ENCODE assay signal across 8 cellular contexts in the genomic region with DNA sequence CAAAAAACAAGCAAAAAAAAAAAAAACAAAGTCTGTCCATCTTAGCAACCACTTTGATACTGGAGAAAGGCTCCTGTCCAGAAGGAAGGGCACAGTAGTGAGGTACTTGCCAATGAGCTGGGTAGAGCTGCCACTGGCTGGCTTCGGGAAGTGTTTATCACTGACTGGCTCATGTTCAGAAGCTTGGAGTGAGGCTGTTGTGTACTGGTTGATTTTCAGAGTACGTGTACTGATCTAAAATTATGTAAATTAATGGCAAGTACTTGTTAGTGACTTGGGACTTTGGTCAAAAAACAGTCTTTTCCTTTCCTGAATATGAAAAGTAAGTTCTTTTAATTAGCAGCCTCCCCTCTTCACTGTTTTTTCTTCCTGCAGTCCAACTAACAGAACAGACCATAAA. TPM values are rescaled to one million over a fixed set of nuclear protein-coding genes. Genes with fewer than 3 reads are reported as not detected.
DNase-seq lines count a peak whose midpoint lies in the region; ATAC-seq and TF ChIP-seq lines count a peak whose summit lies in the region.

No MANE protein-coding gene starts in this region.

- peak overlapping the region; percentile 95 to 98 for H3K4me3 Mint-ChIP-seq in activated T-cell treated with anti-CD3 and anti-CD28 coated beads, Interleukin-2, amount 50 U/mL, for 72 hours

- H3K9me3 ChIP-seq in adrenal gland (replicated peaks in 1 of 3) (no peaks in the 10 kb centered on the region), tibial nerve (no peaks in the 10 kb centered on the region), BE2C (no peaks in the 10 kb centered on the region)

- H3K9me3 Mint-ChIP-seq in activated T-cell treated with anti-CD3 and anti-CD28 coated beads, Interleukin-2, amount 50 U/mL, for 72 hours, result no peaks in the 10 kb centered on the region

- no peak overlapping the region for H2AK5ac ChIP-seq in mesendoderm (ENCODE audit: low read length)

- peaks cover 10 to 20% of the 10 kb centered on the region in 2 donors for H3K36me3 Mint-ChIP-seq in activated T-cell treated with anti-CD3 and anti-CD28 coated beads, Interleukin-2, amount 50 U/mL, for 72 hours (ENCODE audit: insufficient read depth in 2 of 2)

- H3K36me3 ChIP-seq in adrenal gland (replicated peaks in 1 of 2), result peaks cover 0 to 5% of the 10 kb centered on the region in 2 donors
- no peaks in the 10 kb centered on the region for H3K36me3 ChIP-seq in mesendoderm (ENCODE audit: control insufficient read depth, insufficient read depth, low read length)
- peaks cover 0 to 29% (median 0%) of the 10 kb centered on the region in 3 donors for H3K36me3 ChIP-seq in tibial nerve
- H3K36me3 ChIP-seq in BE2C, result no peaks in the 10 kb centered on the region

- no peak for TF ChIP-seq POLR2A in adrenal gland (IDR thresholded peaks at IDR 0.05)
- no peak for TF ChIP-seq POLR2A in tibial nerve (IDR thresholded peaks at IDR 0.05)

- peaks cover 7% of the 10 kb centered on the region for H3K79me1 ChIP-seq in mesendoderm (ENCODE audit: low read length)

- H3K4me1 ChIP-seq in adrenal gland (replicated peaks in 1 of 2), result peaks cover 5 to 12% of the 10 kb centered on the region in 2 donors
- H3K4me1 ChIP-seq in mesendoderm (ENCODE audit: control insufficient read depth, low read depth, low read length), result peaks cover 4% of the 10 kb centered on the region
- peaks cover 0 to 24% (median 7%) of the 10 kb centered on the region in 4 donors for H3K4me1 ChIP-seq in tibial nerve
- no peaks in the 10 kb centered on the region for H3K4me1 ChIP-seq in BE2C

- no peak overlapping the region for H2BK5ac ChIP-seq in mesendoderm (ENCODE audit: low read length)

- no peak overlapping the region for H4K8ac ChIP-seq in mesendoderm (ENCODE audit: low read depth, low read length)

- no peak for TF ChIP-seq EP300 in tibial nerve (IDR thresholded peaks at IDR 0.05)

- H3K27ac ChIP-seq in adrenal gland, result peak overlapping the region in 2 of 5 donors; percentile 79 to 91
- no peak overlapping the region for H3K27ac ChIP-seq in mesendoderm (ENCODE audit: low read depth, low read length)
- peak overlapping the region in 3 of 4 donors; percentile 91 to 95 (median 93) for H3K27ac ChIP-seq in tibial nerve

- H3K27me3 ChIP-seq in adrenal gland, result no peaks in the 10 kb centered on the region
- H3K27me3 ChIP-seq in mesendoderm (ENCODE audit: insufficient read depth, low read length, poor library complexity), result no peaks in the 10 kb centered on the region
- no peaks in the 10 kb centered on the region for H3K27me3 ChIP-seq in tibial nerve
- no peaks in the 10 kb centered on the region for H3K27me3 ChIP-seq in BE2C

- no peak overlapping the region for H2BK120ac ChIP-seq in mesendoderm (ENCODE audit: low read depth, low read length)

- no peak overlapping the region for H3K4me2 ChIP-seq in mesendoderm (ENCODE audit: low read length)

- H3K27ac Mint-ChIP-seq in activated T-cell treated with anti-CD3 and anti-CD28 coated beads, Interleukin-2, amount 50 U/mL, for 72 hours, result peak overlapping the region; percentile 76

- intact Hi-C loops in adrenal gland (cut with DNase I), result no loop called here

- H3K4me3 ChIP-seq in adrenal gland (peak overlapping the region in 1 of 4 donors; percentile 82), mesendoderm (ENCODE audit: low read length) (no peak overlapping the region), tibial nerve (no peak overlapping the region), BE2C (ENCODE audit: low read depth, low read length) (no peak overlapping the region)

- no peak overlapping the region for H2BK15ac ChIP-seq in mesendoderm (replicated peaks; ENCODE audit: low read depth)

- no peak for ATAC-seq in activated T-cell treated with anti-CD3 and anti-CD28 coated beads, Interleukin-2, amount 50 U/mL, for 72 hours (replicated peaks in 1 of 2)
- no peak for ATAC-seq in GM21423 (IDR thresholded peaks at IDR 0.05; ENCODE audit: unreplicated experiment)

- H3K18ac ChIP-seq in mesendoderm (ENCODE audit: low read length), result no peak overlapping the region

- peaks cover 7% of the 10 kb centered on the region for H3K79me2 ChIP-seq in mesendoderm (ENCODE audit: control insufficient read depth, insufficient read depth, low read length)

- H3K4me1 Mint-ChIP-seq in activated T-cell treated with anti-CD3 and anti-CD28 coated beads, Interleukin-2, amount 50 U/mL, for 72 hours (ENCODE audit: low read depth), result peaks cover 28% of the 10 kb centered on the region

- TF ChIP-seq CTCF in adrenal gland (IDR thresholded peaks at IDR 0.05) (no peak), tibial nerve (IDR thresholded peaks at IDR 0.05) (no peak), BE2C (IDR thresholded peaks at IDR 0.05; ENCODE audit: low read depth, low read length) (no peak)

- no peak overlapping the region for H3K56ac ChIP-seq in mesendoderm (ENCODE audit: low read length)

- DNase-seq in activated T-cell treated with anti-CD3 and anti-CD28 coated beads, Interleukin-2, amount 50 U/mL, for 72 hours, result no peak
- no peak for DNase-seq in activated T-cell treated with anti-CD3 and anti-CD28 coated beads, Interleukin-2, amount 50 U/mL, for 1 hour
- DNase-seq in adrenal gland (peak in 4 of 7 donors; percentile 32 to 61 (median 40)), mesendoderm (no peak), tibial nerve (ENCODE audit: low spot score in 2 of 2) (no peak), COR-L47 (lab: John Stamatoyannopoulos, UW) (no peak), BE2C (no peak)

- H3K23ac ChIP-seq in mesendoderm (ENCODE audit: low read length), result no peak overlapping the region

- H4K5ac ChIP-seq in mesendoderm (ENCODE audit: low read length), result no peak overlapping the region

- H3K9ac ChIP-seq in mesendoderm (ENCODE audit: low read length), result no peak overlapping the region

- no peaks in the 10 kb centered on the region for H3K27me3 Mint-ChIP-seq in activated T-cell treated with anti-CD3 and anti-CD28 coated beads, Interleukin-2, amount 50 U/mL, for 72 hours (ENCODE audit: low read depth)

- H3K4ac ChIP-seq in mesendoderm (ENCODE audit: low read depth, low read length), result peak overlapping the region; percentile 59

- 34 to 74% (median 43%) methylated on average over 2 of the region's 2 CpGs for WGBS in adrenal gland, 4 donors
- WGBS in mesendoderm (ENCODE audit: extremely low coverage, insufficient coverage, low lambda C conversion rate), result no CpG with 5 or more reads among the region's 2 CpGs
- 52 to 63% methylated on average over 2 of the region's 2 CpGs for WGBS in tibial nerve, 2 donors

RNA-seq across cellular contexts. Expression of a gene that starts 1.0 kb away (rescaled TPM):
- total RNA-seq in activated T-cell treated with anti-CD3 and anti-CD28 coated beads, Interleukin-2, amount 50 U/mL, for 72 hours, result 10 to 100 TPM; 35.2 to 35.5 TPM
- total RNA-seq in adrenal gland (10 to 100 TPM in 6 of 8 donors, 1 to 10 TPM in 2; 9.1 to 22.1 (median 17.5) TPM), tibial nerve (10 to 100 TPM; 18.8 to 30.8 (median 25.6) TPM)
- 10 to 100 TPM; 15.8 to 30.1 (median 16.7) TPM for polyA plus RNA-seq in adrenal gland
- polyA plus RNA-seq in mesendoderm (2013, experiment 1 of 2), result 13.5 TPM
- polyA plus RNA-seq in mesendoderm (2013, experiment 2 of 2), result 13.7 TPM
- 8.4 TPM for polyA plus RNA-seq in BE2C (2012; ENCODE audit: insufficient read depth, insufficient read length, low read depth)

RNA-seq across cellular contexts. Expression of a gene that starts 17.9 kb away (rescaled TPM):
- 1 to 10 TPM; 5.8 to 7.4 TPM for total RNA-seq in activated T-cell treated with anti-CD3 and anti-CD28 coated beads, Interleukin-2, amount 50 U/mL, for 72 hours
- total RNA-seq in adrenal gland (10 to 100 TPM in 1 of 8 donors, 1 to 10 TPM in 6, under 1 TPM in 1; 0.97 to 10.1 (median 4.2) TPM), tibial nerve (1 to 10 TPM; 1.2 to 3.3 (median 2.2) TPM)
- 1 to 10 TPM; 1.3 to 2.6 (median 2.5) TPM for polyA plus RNA-seq in adrenal gland
- 8.6 TPM for polyA plus RNA-seq in mesendoderm (2013, experiment 1 of 2)
- polyA plus RNA-seq in mesendoderm (2013, experiment 2 of 2), result 8.9 TPM
- polyA plus RNA-seq in BE2C (2012; ENCODE audit: insufficient read depth, insufficient read length, low read depth), result 3.2 TPM

RNA-seq across cellular contexts. Expression of a gene that starts 46.9 kb away (rescaled TPM):
- total RNA-seq in activated T-cell treated with anti-CD3 and anti-CD28 coated beads, Interleukin-2, amount 50 U/mL, for 72 hours, result 1 to 10 TPM; 9.6 to 9.8 TPM
- total RNA-seq in adrenal gland (10 to 100 TPM in 1 of 8 donors, 1 to 10 TPM in 6, under 1 TPM in 1; 0.79 to 11.0 (median 6.9) TPM), tibial nerve (1 to 10 TPM; 3.9 to 8.1 (median 4.6) TPM)
- 1 to 10 TPM in 2 of 3 donors, under 1 TPM in 1; 0.77 to 4.9 (median 1.2) TPM for polyA plus RNA-seq in adrenal gland
- 4.5 TPM for polyA plus RNA-seq in mesendoderm (2013, experiment 1 of 2)
- 4.0 TPM for polyA plus RNA-seq in mesendoderm (2013, experiment 2 of 2)
- polyA plus RNA-seq in BE2C (2012; ENCODE audit: insufficient read depth, insufficient read length, low read depth), result 0.77 TPM

Comparison
In these comparisons a context has a peak if more than half of its experiments do, and no peak if none do; other contexts are left out.
1. DNase-seq: peak in adrenal gland (4 of 7); none in activated T-cell treated with anti-CD3 and anti-CD28 coated beads, Interleukin-2, amount 50 U/mL, for 72 hours (0 of 2), activated T-cell treated with anti-CD3 and anti-CD28 coated beads, Interleukin-2, amount 50 U/mL, for 1 hour (single experiment), mesendoderm (single experiment), tibial nerve (0 of 2), COR-L47 (single experiment) and BE2C (single experiment).